In the genomic region with DNA sequence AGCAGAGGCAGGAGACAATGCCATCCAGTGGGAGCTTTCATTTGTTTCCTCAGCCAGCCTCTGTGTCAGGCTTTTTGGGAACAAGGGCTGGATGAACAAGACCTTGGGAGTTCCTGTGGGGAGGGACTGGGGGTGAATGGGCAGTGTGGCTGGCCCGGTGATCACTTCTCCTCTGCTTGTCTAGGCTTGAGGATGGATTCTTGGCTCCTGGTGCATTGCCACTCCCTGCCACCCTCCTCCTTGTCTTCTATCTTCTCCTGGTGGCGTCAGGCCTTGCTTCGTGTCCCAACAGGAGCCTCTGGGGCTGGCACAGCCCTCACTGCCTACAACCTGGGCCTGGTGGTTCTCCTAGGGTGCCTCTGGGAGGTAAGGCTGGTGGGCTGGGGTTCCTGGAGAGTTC, we compare ENCODE assay signal across 34 cellular contexts. TPM values are rescaled to one million over a fixed set of nuclear protein-coding genes. Genes with fewer than 3 reads are reported as not detected.
"Had no signal": no experiment of that assay in that cellular context is flagged by ENCODE, and none has a peak within 500 bp of the region (broad histone marks: within the 10 kb centered on the region; RNA-seq: fewer than 3 reads in every experiment).

No MANE protein-coding gene starts in this region.

- H3K36me3 ChIP-seq: MG63, SJCRH30 had no signal

- H3K4me1 ChIP-seq: SJCRH30 had no signal

- H3K4me3 ChIP-seq: MG63, PC-9, SJCRH30, SK-N-MC had no signal

- H3K27me3 ChIP-seq: MG63 had no signal

- DNase-seq: Karpas-422, KBM-7, MG63, NCI-H1048, NCI-H1092 treated with DMSO at 0.1 percent for 48 hours, NCI-H1105 treated with DMSO at 0.1 percent for 48 hours, NCI-H1417 treated with DMSO at 0.1 percent for 48 hours, NCI-H1436 treated with DMSO at 0.1 percent for 48 hours, NCI-H1694 treated with DMSO at 0.1 percent for 48 hours, NCI-H187 treated with DMSO at 0.1 percent for 48 hours, NCI-H2029, NCI-H2081, NCI-H2171, NCI-H226, NCI-H446 treated with DMSO at 0.1 percent for 48 hours, NCI-H510A, NCI-H524, NCI-H526, NCI-H69, NCI-H748 treated with DMSO at 0.1 percent for 48 hours, PC-9, SHP77, SIG-M5, SJCRH30 had no signal

- H3K9me3 ChIP-seq: MG63, SJCRH30 had no signal

- H3K27ac ChIP-seq: KMS-11, PC-9, RWPE1, SJCRH30, SK-N-MC had no signal

- ATAC-seq: Panc1, Right ventricle myocardium inferior, SK-N-SH treated with all-trans-retinoic acid at 6 μM for 48 hours had no signal

RNA-seq across cellular contexts. Expression of gene KCNA5, which starts 25.0 kb away (rescaled TPM):
- total RNA-seq: LHCN-M2, OCI-LY7, PC-9, RPMI7951, SJCRH30, SK-MEL-5 had no signal
